ENCODE assay signal across 18 cellular contexts in genomic region chr14:50121506-50121905, GRCh38.
"Had no signal": no experiment of that assay in that cellular context is flagged by ENCODE, and none has a peak within 500 bp of the region (broad histone marks: within the 10 kb centered on the region; RNA-seq: fewer than 3 reads in every experiment).

No MANE protein-coding gene starts in this region.

- H3K9me3 Mint-ChIP-seq: activated B cell treated with CpG ODN at 0.5 μM for 24 hours; activated CD4-positive, alpha-beta T cell treated with anti-CD3 and anti-CD28 coated beads, Interleukin-2, amount 10 ng/mL, durations not matched to agents 7 days and 5 days; activated naive CD8-positive, alpha-beta T cell treated with anti-CD3 and anti-CD28 coated beads, Interleukin-2, amount 10 ng/mL, durations not matched to agents 7 days and 5 days had no signal

- H3K27me3 ChIP-seq: brain microvascular endothelial cell, foreskin keratinocyte, heart right ventricle, upper lobe of left lung had no signal

- H3K27ac ChIP-seq: brain microvascular endothelial cell, foreskin keratinocyte, heart right ventricle, upper lobe of left lung had no signal

- DNase-seq: activated B cell treated with CpG ODN at 0.5 μM for 24 hours; activated CD4-positive, alpha-beta T cell treated with anti-CD3 and anti-CD28 coated beads, Interleukin-2, amount 10 ng/mL, durations not matched to agents 7 days and 5 days; activated CD8-positive, alpha-beta memory T cell treated with anti-CD3 and anti-CD28 coated beads, Interleukin-2, amount 50 U/mL, for 48 hours; activated gamma-delta T cell treated with Interleukin-2 at 50 U/mL for 16 hours; activated naive CD8-positive, alpha-beta T cell treated with anti-CD3 and anti-CD28 coated beads, Interleukin-2, amount 10 ng/mL, durations not matched to agents 7 days and 5 days; brain microvascular endothelial cell; effector memory CD4-positive, alpha-beta T cell; foreskin keratinocyte; heart right ventricle; left colon; right cardiac atrium; stimulated activated CD4-positive, alpha-beta T cell treated with anti-CD3 and anti-CD28 coated beads, Interleukin-4, amount 100 ng/mL, for 4 hours; stimulated activated CD8-positive, alpha-beta memory T cell treated with anti-CD3 and anti-CD28 coated beads, Interleukin-4, amount 100 ng/mL, for 48 hours; stimulated activated naive CD8-positive, alpha-beta T cell treated with anti-CD3 and anti-CD28 coated beads, Interleukin-15, Interleukin-2, amounts not matched to agents 100 U/mL and 50 U/mL, for 24 hours; T-helper 2 cell; upper lobe of left lung had no signal

- H3K4me3 Mint-ChIP-seq: activated B cell treated with CpG ODN at 0.5 μM for 24 hours; activated CD4-positive, alpha-beta T cell treated with anti-CD3 and anti-CD28 coated beads, Interleukin-2, amount 10 ng/mL, durations not matched to agents 7 days and 5 days; activated naive CD8-positive, alpha-beta T cell treated with anti-CD3 and anti-CD28 coated beads, Interleukin-2, amount 10 ng/mL, durations not matched to agents 7 days and 5 days had no signal

- H3K9me3 ChIP-seq: heart right ventricle, upper lobe of left lung had no signal

- ATAC-seq: foreskin keratinocyte; heart right ventricle; left colon; right cardiac atrium; stimulated activated naive CD8-positive, alpha-beta T cell treated with anti-CD3 and anti-CD28 coated beads, Interleukin-15, Interleukin-2, amounts not matched to agents 100 U/mL and 50 U/mL, for 24 hours had no signal

- H3K4me3 ChIP-seq: heart right ventricle, lung, smooth muscle cell, upper lobe of left lung had no signal

- H3K27me3 Mint-ChIP-seq: activated B cell treated with CpG ODN at 0.5 μM for 24 hours; activated CD4-positive, alpha-beta T cell treated with anti-CD3 and anti-CD28 coated beads, Interleukin-2, amount 10 ng/mL, durations not matched to agents 7 days and 5 days; activated naive CD8-positive, alpha-beta T cell treated with anti-CD3 and anti-CD28 coated beads, Interleukin-2, amount 10 ng/mL, durations not matched to agents 7 days and 5 days had no signal

- H3K27ac Mint-ChIP-seq: activated B cell treated with CpG ODN at 0.5 μM for 24 hours; activated CD4-positive, alpha-beta T cell treated with anti-CD3 and anti-CD28 coated beads, Interleukin-2, amount 10 ng/mL, durations not matched to agents 7 days and 5 days; activated naive CD8-positive, alpha-beta T cell treated with anti-CD3 and anti-CD28 coated beads, Interleukin-2, amount 10 ng/mL, durations not matched to agents 7 days and 5 days had no signal
